In genomic region chr11:70780246-70780535, GRCh38 we compare ENCODE assay signal across 26 cellular contexts.
"Had no signal": no experiment of that assay in that cellular context is flagged by ENCODE, and none has a peak within 500 bp of the region (broad histone marks: within the 10 kb centered on the region; RNA-seq: fewer than 3 reads in every experiment).

No MANE protein-coding gene starts in this region.

- H3K4me1 ChIP-seq: stomach, suprapubic skin, tibial artery, tibial nerve, transverse colon, upper lobe of left lung, upper lobe of right lung, uterus, vagina had no signal

- DNase-seq: stimulated activated CD4-positive, alpha-beta T cell treated with anti-CD3 and anti-CD28 coated beads, Interleukin-2, amount 100 ng/mL, for 48 hours; stimulated activated CD4-positive, alpha-beta T cell treated with anti-CD3 and anti-CD28 coated beads, Interleukin-4, amount 100 ng/mL, for 1 hour; stimulated activated CD4-positive, alpha-beta T cell treated with anti-CD3 and anti-CD28 coated beads, Interleukin-4, amount 100 ng/mL, for 24 hours; stimulated activated CD4-positive, alpha-beta T cell treated with anti-CD3 and anti-CD28 coated beads, Interleukin-4, amount 100 ng/mL, for 4 hours; stimulated activated CD8-positive, alpha-beta memory T cell treated with anti-CD3 and anti-CD28 coated beads, Interleukin-4, amount 100 ng/mL, for 48 hours; stimulated activated naive B cell treated with anti-CD40 and anti-IgM and Interleukin-4, amounts not matched to agents 10 μg/mL and 1 μg/mL and 100 μg/mL, for 72 hours; stimulated activated naive CD4-positive, alpha-beta T cell; stimulated activated naive CD4-positive, alpha-beta T cell treated with Interleukin-2 at 50 U/mL for 16 hours; stimulated activated naive CD8-positive, alpha-beta T cell treated with anti-CD3 and anti-CD28 coated beads, Interleukin-15, amount 100 ng/mL, for 72 hours; stimulated activated naive CD8-positive, alpha-beta T cell treated with anti-CD3 and anti-CD28 coated beads, Interleukin-15, Interleukin-2, amounts not matched to agents 100 U/mL and 50 U/mL, for 24 hours; stomach; substantia nigra; testis; thyroid gland; tibial artery; transverse colon; trophoblast cell; upper lobe of left lung; uterus had no signal

- H3K9me3 ChIP-seq: stomach, suprapubic skin, testis, thoracic aorta, thyroid gland, tibial artery, tibial nerve, transverse colon, upper lobe of left lung, upper lobe of right lung, uterus, vagina had no signal

- H3K4me3 ChIP-seq: stomach, suprapubic skin, testis, thoracic aorta, thyroid gland, tibial artery, tibial nerve, transverse colon, upper lobe of left lung, upper lobe of right lung, uterus, vagina had no signal

- H3K36me3 ChIP-seq: stomach, suprapubic skin, thoracic aorta, thyroid gland, tibial artery, tibial nerve, transverse colon, upper lobe of left lung, upper lobe of right lung, uterus, vagina had no signal

- ATAC-seq: stimulated activated effector memory CD8-positive, alpha-beta T cell treated with anti-CD3 and anti-CD28 coated beads, Interleukin-12 subunit alpha, Interleukin-12 subunit beta, amount 100 ng/mL, for 72 hours; stimulated activated memory B cell treated with anti-CD40 and anti-IgM and Interleukin-4, amounts not matched to agents 10 μg/mL and 1 μg/mL and 100 μg/mL, for 72 hours; stimulated activated naive B cell treated with anti-CD40 and anti-IgM and Interleukin-4, amounts not matched to agents 10 μg/mL and 1 μg/mL and 100 μg/mL, for 72 hours; stimulated activated naive CD8-positive, alpha-beta T cell treated with anti-CD3 and anti-CD28 coated beads, Interleukin-15, Interleukin-2, amounts not matched to agents 100 U/mL and 50 U/mL, for 24 hours; upper lobe of right lung had no signal

- H3K27ac ChIP-seq: stomach, suprapubic skin, testis, thoracic aorta, tibial artery, tibial nerve, transverse colon, upper lobe of left lung, upper lobe of right lung, uterus, vagina had no signal

- H3K27me3 ChIP-seq: stomach, suprapubic skin, testis, thyroid gland, tibial nerve, transverse colon, upper lobe of left lung, upper lobe of right lung, uterus, vagina had no signal
